Comparison of ENCODE assay signal across 17 cellular contexts in genomic region chr18:74506405-74507119, GRCh38. TPM values are rescaled to one million over a fixed set of nuclear protein-coding genes. Genes with fewer than 3 reads are reported as not detected.
A peak's percentile ranks its signal among the peaks of the same experiment; 100 is the strongest.
DNase-seq lines count a peak whose midpoint lies in the region; ATAC-seq lines count a peak whose summit lies in the region.
"Had no signal": no experiment of that assay in that cellular context is flagged by ENCODE, and none has a peak within 500 bp of the region (broad histone marks: within the 10 kb centered on the region; RNA-seq: fewer than 3 reads in every experiment).

No MANE protein-coding gene starts in this region.

- H3K14ac ChIP-seq in neuronal stem cell (ENCODE audit: low read length), result no peak overlapping the region

- H2AFZ ChIP-seq in neuronal stem cell (ENCODE audit: low read length), result no peak overlapping the region

- no peak overlapping the region for H2BK120ac ChIP-seq in neuronal stem cell (ENCODE audit: low read depth, low read length)

- H3K9ac ChIP-seq in neuronal stem cell (ENCODE audit: low read depth, low read length, poor library complexity), result no peak overlapping the region

- no peak overlapping the region for H3K18ac ChIP-seq in neuronal stem cell (ENCODE audit: low read length)

- no peak overlapping the region for H3K4me3 ChIP-seq in right cardiac atrium (ENCODE audit: low read length)
- H3K4me3 ChIP-seq in neuronal stem cell (ENCODE audit: low read length in 2 of 2), result no peak overlapping the region
- H3K4me3 ChIP-seq: lung, spleen, testis had no signal

- no peak overlapping the region for H3K4ac ChIP-seq in neuronal stem cell (ENCODE audit: low read length)

- peaks cover 45 to 93% of the 10 kb centered on the region in 2 donors for H3K36me3 ChIP-seq in neuronal stem cell (replicated peaks in 1 of 2; ENCODE audit: control insufficient read depth in 2 of 2, insufficient read depth in 2 of 2, low read length in 2 of 2)

- H3K9me3 ChIP-seq in right cardiac atrium (ENCODE audit: control insufficient read depth, low read length) (no peaks in the 10 kb centered on the region), neuronal stem cell (replicated peaks in 1 of 2; ENCODE audit: control insufficient read depth in 2 of 2, insufficient read depth in 1 of 2, low read depth in 1 of 2, low read length in 2 of 2) (no peaks in the 10 kb centered on the region)
- H3K9me3 ChIP-seq: spleen, testis had no signal

- no peak overlapping the region for H3K27ac ChIP-seq in right cardiac atrium (ENCODE audit: low read length)
- peak overlapping the region; percentile 78 for H3K27ac ChIP-seq in cingulate gyrus (ENCODE audit: low read depth, low read length)
- H3K27ac ChIP-seq in neuronal stem cell (replicated peaks; ENCODE audit: low read length), result no peak overlapping the region
- H3K27ac ChIP-seq: epithelial cell of prostate, testis had no signal

- no peak overlapping the region for H4K91ac ChIP-seq in neuronal stem cell (ENCODE audit: low read depth, low read length, poor library complexity)

- H2BK5ac ChIP-seq in neuronal stem cell (ENCODE audit: low read length), result no peak overlapping the region

- H3K23ac ChIP-seq in neuronal stem cell (ENCODE audit: low read depth, low read length, poor library complexity), result no peak overlapping the region

- H3K27me3 ChIP-seq in right cardiac atrium (ENCODE audit: control insufficient read depth, insufficient read depth) (no peaks in the 10 kb centered on the region), neuronal stem cell (ENCODE audit: control insufficient read depth in 3 of 3, insufficient read depth in 3 of 3, low read depth in 1 of 3, low read length in 3 of 3) (no peaks in the 10 kb centered on the region)
- H3K27me3 ChIP-seq: spleen, testis had no signal

- H2BK12ac ChIP-seq in neuronal stem cell (ENCODE audit: low read length), result no peak overlapping the region

- 57% methylated on average over 14 of the region's 14 CpGs for WGBS in right cardiac atrium
- WGBS in neuronal stem cell (ENCODE audit: extremely low coverage in 2 of 2, insufficient read length in 2 of 2, insufficient replicate concordance in 1 of 2), 2 donors, result no CpG with 5 or more reads among the region's 14 CpGs

- ATAC-seq in right cardiac atrium (no peak), left cardiac atrium (no peak), left colon (peak; percentile 44), HG03457 (IDR thresholded peaks at IDR 0.05; ENCODE audit: unreplicated experiment) (no peak)

- peak in 2 of 3 donors; percentile 24 to 29 for DNase-seq in right cardiac atrium
- DNase-seq in left cardiac atrium, result no peak
- peak in 1 of 2 donors; percentile 24 for DNase-seq in left colon
- DNase-seq in NCI-H2227 (lab: John Stamatoyannopoulos, UW; ENCODE audit: unreplicated experiment), result no peak
- DNase-seq in neuronal stem cell (ENCODE audit: low spot score), result no peak
- no peak for DNase-seq in Kasumi-1 (lab: John Stamatoyannopoulos, UW)
- DNase-seq: activated CD4-positive, alpha-beta T cell treated with anti-CD3 and anti-CD28 coated beads for 48 hours; activated effector memory CD4-positive, alpha-beta T cell treated with Interleukin-2 at 50 U/mL for 16 hours; NCI-H187 treated with DMSO at 0.1 percent for 48 hours; NCI-H774; testis had no signal

- no peak overlapping the region for H4K8ac ChIP-seq in neuronal stem cell (ENCODE audit: low read depth, low read length)

- no peak overlapping the region for H2AK5ac ChIP-seq in neuronal stem cell (ENCODE audit: low read depth, low read length)

- H3K4me1 ChIP-seq in right cardiac atrium (ENCODE audit: control insufficient read depth, insufficient read depth, low read length), result no peaks in the 10 kb centered on the region
- H3K4me1 ChIP-seq in neuronal stem cell (ENCODE audit: control insufficient read depth in 2 of 2, insufficient read depth in 1 of 2, low read depth in 1 of 2, low read length in 2 of 2), result no peaks in the 10 kb centered on the region

- no peak overlapping the region for H3K4me2 ChIP-seq in neuronal stem cell (ENCODE audit: insufficient read depth, low read length, poor library complexity, severe bottlenecking)

- no peak overlapping the region for H2BK15ac ChIP-seq in neuronal stem cell (ENCODE audit: low read length)

- peaks cover 5% of the 10 kb centered on the region for H3K79me1 ChIP-seq in neuronal stem cell (ENCODE audit: low read depth, low read length)

- intact Hi-C loops in right cardiac atrium (cut with DNase I), result no loop called here
- intact Hi-C loops in left cardiac atrium (cut with DNase I), result no loop called here
- intact Hi-C loops in left colon (cut with DNase I, micrococcal nuclease), result no loop called here

RNA-seq across cellular contexts. Expression of gene CNDP2, which starts 10.4 kb away (rescaled TPM):
- total RNA-seq in right cardiac atrium, result 10 to 100 TPM; 52.1 to 60.7 (median 55.0) TPM
- 41.0 TPM for polyA plus RNA-seq in right cardiac atrium
- 10 to 100 TPM; 71.1 to 79.4 TPM for total RNA-seq in left cardiac atrium
- total RNA-seq in left colon, result 100 to 1,000 TPM; 195 to 222 TPM
- 104 TPM for polyA plus RNA-seq in neuronal stem cell (2013, experiment 1 of 2)
- polyA plus RNA-seq in neuronal stem cell (2013, experiment 2 of 2), result 104 TPM

RNA-seq across cellular contexts. Expression of gene CNDP1, which starts 27.7 kb away (rescaled TPM):
- total RNA-seq in right cardiac atrium (not detected), left cardiac atrium (not detected), left colon (not detected)
- polyA plus RNA-seq in right cardiac atrium, result 0.05 TPM
- polyA plus RNA-seq in neuronal stem cell (2013, experiment 1 of 2), result 0.15 TPM
- 0.25 TPM for polyA plus RNA-seq in neuronal stem cell (2013, experiment 2 of 2)
- total RNA-seq: lung, RPMI7951 had no signal

RNA-seq across cellular contexts. Expression of gene DIPK1C, which starts 49.5 kb away (rescaled TPM):
- total RNA-seq in right cardiac atrium (1 to 10 TPM in 2 of 4 donors, under 1 TPM in 1, not detected in 1; 0.83 to 2.5 (median 1.7) TPM), left cardiac atrium (1 to 10 TPM; 1.3 to 1.5 TPM), left colon (under 1 TPM; 0.06 to 0.14 TPM)
- polyA plus RNA-seq in right cardiac atrium, result 5.7 TPM
- polyA plus RNA-seq in neuronal stem cell (2013, experiment 1 of 2), result 15.9 TPM
- 15.6 TPM for polyA plus RNA-seq in neuronal stem cell (2013, experiment 2 of 2)
- total RNA-seq: lung, RPMI7951 had no signal

Comparison
In these comparisons a context has a peak if more than half of its experiments do, and no peak if none do; other contexts are left out.
1. DNase-seq: peak in right cardiac atrium (2 of 3); none in left cardiac atrium (single experiment), NCI-H2227 (single experiment), neuronal stem cell (single experiment) and Kasumi-1 (0 of 2).